Comparison of ENCODE assay signal across 24 cellular contexts in genomic region chr10:69752491-69752890, GRCh38. TPM values are rescaled to one million over a fixed set of nuclear protein-coding genes. Genes with fewer than 3 reads are reported as not detected.
"Had no signal": no experiment of that assay in that cellular context is flagged by ENCODE, and none has a peak within 500 bp of the region (broad histone marks: within the 10 kb centered on the region; RNA-seq: fewer than 3 reads in every experiment).

No MANE protein-coding gene starts in this region.

- H3K9me3 ChIP-seq: MG63 had no signal

- H3K27me3 Mint-ChIP-seq: activated naive CD8-positive, alpha-beta T cell had no signal

- H3K4me3 ChIP-seq: MG63 had no signal

- ATAC-seq: activated T-cell treated with anti-CD3 and anti-CD28 coated beads, Interleukin-2, amount 50 U/mL, for 4 hours; PC-3 had no signal

- H3K36me3 ChIP-seq: MG63 had no signal

- H3K36me3 Mint-ChIP-seq: activated CD4-positive, alpha-beta memory T cell treated with anti-CD3 and anti-CD28 coated beads for 36 hours; activated naive CD8-positive, alpha-beta T cell; brain had no signal

- DNase-seq: activated CD4-positive, alpha-beta memory T cell treated with anti-CD3 and anti-CD28 coated beads for 36 hours; activated CD4-positive, alpha-beta T cell treated with anti-CD3 and anti-CD28 coated beads for 48 hours; activated CD4-positive, CD25-positive, alpha-beta regulatory T cell treated with anti-CD3 and anti-CD28 coated beads, Interleukin-2, amount 50 U/mL, for 72 hours; activated CD8-positive, alpha-beta memory T cell treated with anti-CD3 and anti-CD28 coated beads for 24 hours; activated effector memory CD4-positive, alpha-beta T cell treated with anti-CD3 and anti-CD28 coated beads, Interleukin-2, amount 50 U/mL, for 16 hours; activated naive CD4-positive, alpha-beta T cell treated with Interleukin-2 at 50 U/mL for 16 hours; activated T-cell treated with anti-CD3 and anti-CD28 coated beads, Interleukin-2, amount 50 U/mL, for 4 hours; amygdala; MG63; MV-4-11; NCI-H1105; NCI-H1436 treated with DMSO at 0.1 percent for 48 hours; NCI-H187 treated with DMSO at 0.1 percent for 48 hours; NCI-H2081 treated with DMSO at 0.1 percent for 48 hours; NCI-H446; NCI-H524; PC-3; SHP77 had no signal

- H3K9me3 Mint-ChIP-seq: activated CD4-positive, alpha-beta memory T cell treated with anti-CD3 and anti-CD28 coated beads for 36 hours; central memory CD8-positive, alpha-beta T cell; T-helper 1 cell treated with Interleukin-12 subunit alpha and Interleukin-12 subunit beta and Interleukin-4 antibody, amounts not matched to agents 30 μg/mL and 1 μg/mL, for 36 hours had no signal

- H3K27ac Mint-ChIP-seq: activated CD4-positive, alpha-beta memory T cell treated with anti-CD3 and anti-CD28 coated beads for 36 hours; activated naive CD8-positive, alpha-beta T cell; brain; T-helper 1 cell treated with Interleukin-12 subunit alpha and Interleukin-12 subunit beta and Interleukin-4 antibody, amounts not matched to agents 30 μg/mL and 1 μg/mL, for 36 hours had no signal

- H3K4me1 Mint-ChIP-seq: central memory CD8-positive, alpha-beta T cell had no signal

- FAIRE-seq: astrocyte, RCC 7860 had no signal

- H3K4me3 Mint-ChIP-seq: activated CD4-positive, alpha-beta memory T cell treated with anti-CD3 and anti-CD28 coated beads for 36 hours; activated naive CD8-positive, alpha-beta T cell; activated T-cell treated with anti-CD3 and anti-CD28 coated beads, Interleukin-2, amount 50 U/mL, for 4 hours; brain; central memory CD8-positive, alpha-beta T cell; T-helper 1 cell treated with Interleukin-12 subunit alpha and Interleukin-12 subunit beta and Interleukin-4 antibody, amounts not matched to agents 30 μg/mL and 1 μg/mL, for 36 hours had no signal

- H3K27me3 ChIP-seq: MG63 had no signal

RNA-seq across cellular contexts. Expression of gene COL13A1, which starts 49.2 kb away (rescaled TPM):
- total RNA-seq: activated CD4-positive, alpha-beta memory T cell treated with anti-CD3 and anti-CD28 coated beads for 36 hours; activated T-cell treated with anti-CD3 and anti-CD28 coated beads, Interleukin-2, amount 50 U/mL, for 4 hours had no signal
